14 cellular contexts compared by ENCODE assay signal in the genomic region with DNA sequence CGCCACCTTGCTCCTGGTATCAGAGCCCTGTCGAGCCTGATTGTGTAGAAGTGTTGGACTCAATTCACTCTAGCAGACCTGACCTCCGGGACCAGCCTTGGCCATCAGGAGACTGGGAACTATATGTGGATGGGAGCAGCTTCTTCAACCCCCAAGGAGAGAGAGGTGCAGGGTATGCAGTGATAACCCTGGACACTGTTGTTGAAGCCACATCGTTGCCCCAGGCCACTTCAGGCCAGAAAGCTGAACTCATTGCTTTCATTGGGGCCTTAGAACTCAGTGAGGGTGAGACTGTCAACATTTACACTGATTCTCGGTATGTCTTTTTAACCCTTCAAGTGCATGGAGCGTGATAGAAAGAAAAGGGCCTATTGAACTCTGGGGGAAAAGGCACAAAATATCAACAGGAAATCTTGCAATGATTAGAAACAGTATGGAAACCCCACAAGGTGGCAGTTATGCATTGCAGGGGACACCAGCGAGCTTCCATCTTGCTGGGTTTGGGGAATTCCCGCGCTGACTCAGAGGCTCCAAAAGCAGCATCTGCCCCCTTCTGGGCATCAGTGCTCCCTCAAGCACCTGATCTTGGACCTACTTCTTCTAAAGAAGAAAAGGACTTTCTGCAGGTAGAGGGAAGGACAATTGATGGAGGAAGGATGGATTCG. TPM values are rescaled to one million over a fixed set of nuclear protein-coding genes. Genes with fewer than 3 reads are reported as not detected.
DNase-seq lines count a peak whose midpoint lies in the region; ATAC-seq and TF ChIP-seq lines count a peak whose summit lies in the region.
"Not testable (repeated sequence)": the region's sequence is repeated elsewhere in the genome, so short reads cannot be mapped to it uniquely, and the experiment has no call there.
"Had no signal": no experiment of that assay in that cellular context is flagged by ENCODE, and none has a peak within 500 bp of the region (broad histone marks: within the 10 kb centered on the region; RNA-seq: fewer than 3 reads in every experiment).

No MANE protein-coding gene starts in this region.

- H3K4me2 ChIP-seq in H9 (ENCODE audit: insufficient read depth, insufficient read length, low read length): not testable (repeated sequence)

- not testable (repeated sequence) for H2BK120ac ChIP-seq in H9 (ENCODE audit: low read depth, low read length, poor library complexity, severe bottlenecking)

- TF ChIP-seq CTCF in Caco-2 (IDR thresholded peaks at IDR 0.05; ENCODE audit: insufficient read depth in 1 of 2, low read depth in 1 of 2, low read length in 1 of 2, severe bottlenecking in 1 of 2, unreplicated experiment in 1 of 2) (peak in 1 of 2 experiments; percentile 50), H9 (conservative IDR thresholded peaks at IDR 0.05) (peak; percentile 46; the same call in 2 of the 3 replicates)
- TF ChIP-seq CTCF in WTC11 (IDR thresholded peaks at IDR 0.05); epithelial cell of esophagus (IDR thresholded peaks at IDR 0.05; ENCODE audit: insufficient read depth, low read depth, low read length, missing control alignments): not testable (repeated sequence)

- H3K4ac ChIP-seq in H9 (ENCODE audit: low read depth, low read length): not testable (repeated sequence)

- H3K4me3 Mint-ChIP-seq in Caco-2 (ENCODE audit: unreplicated experiment): peak overlapping the region; percentile 44
- not testable (repeated sequence) for H3K4me3 Mint-ChIP-seq in H9; WTC11; activated naive CD4-positive, alpha-beta T cell treated with anti-CD3 and anti-CD28 coated beads for 36 hours

- H3K14ac ChIP-seq in H9 (ENCODE audit: insufficient read depth, low read length): not testable (repeated sequence)

- not testable (repeated sequence) for H3K18ac ChIP-seq in H9 (ENCODE audit: insufficient read length, low read depth, low read length)

- peaks cover 29% of the 10 kb centered on the region for H3K4me1 Mint-ChIP-seq in Caco-2 (ENCODE audit: low read depth, unreplicated experiment)
- not testable (repeated sequence) for H3K4me1 Mint-ChIP-seq in H9, WTC11
- peaks cover 15% of the 10 kb centered on the region for H3K4me1 Mint-ChIP-seq in activated naive CD4-positive, alpha-beta T cell treated with anti-CD3 and anti-CD28 coated beads for 36 hours (ENCODE audit: low read depth)

- H3K4me3 ChIP-seq in Caco-2 (ENCODE audit: low read depth, low read length); epithelial cell of esophagus (ENCODE audit: low read length): not testable (repeated sequence)

- not testable (repeated sequence) for BruUV-seq in Caco-2 (replicated peaks; lab: Mats Ljungman, UMichigan)

- H2BK5ac ChIP-seq in H9 (ENCODE audit: insufficient read length, low read length): not testable (repeated sequence)

- H3K79me1 ChIP-seq in H9 (ENCODE audit: insufficient read depth, low read depth, low read length, poor library complexity, severe bottlenecking): not testable (repeated sequence)

- not testable (repeated sequence) for H3K9ac ChIP-seq in H9 (ENCODE audit: extremely low read depth, insufficient read length, low read length)

- not testable (repeated sequence) for H3K79me2 ChIP-seq in H9 (ENCODE audit: insufficient read depth, low read length)

- intact Hi-C loops in Caco-2 (cut with micrococcal nuclease; ENCODE audit: unreplicated experiment): loop anchor here (1.0 to 2.0 kb wide), 3 partner anchors 17 to 47 kb away; a partner anchor contains a TSS
- intact Hi-C loops in activated naive CD4-positive, alpha-beta T cell treated with anti-CD3 and anti-CD28 coated beads for 36 hours (cut with micrococcal nuclease): loop anchor here (2.0 to 5.0 kb wide), 4 partner anchors 109 to 521 kb away; a partner anchor contains a TSS

- peaks cover 39% of the 10 kb centered on the region for H3K36me3 Mint-ChIP-seq in Caco-2 (ENCODE audit: insufficient read depth, unreplicated experiment)
- H3K36me3 Mint-ChIP-seq in H9 (ENCODE audit: insufficient read depth in 1 of 3, low read depth in 3 of 3): peaks cover 9 to 50% (median 43%) of the 10 kb centered on the region in 3 experiments; a peak in 6 of 7 replicates
- H3K36me3 Mint-ChIP-seq in WTC11: peaks cover 37% of the 10 kb centered on the region
- peaks cover 48% of the 10 kb centered on the region for H3K36me3 Mint-ChIP-seq in activated naive CD4-positive, alpha-beta T cell treated with anti-CD3 and anti-CD28 coated beads for 36 hours (ENCODE audit: low read depth)

- H2AFZ ChIP-seq in H9 (ENCODE audit: low read length): not testable (repeated sequence)

- not testable (repeated sequence) for H3K27me3 ChIP-seq in Caco-2 (replicated peaks; ENCODE audit: control insufficient read depth, insufficient read depth, low read length); H9 (ENCODE audit: insufficient read depth, low read length)

- H3K23me2 ChIP-seq in H9 (ENCODE audit: insufficient read length, low read depth, low read length, poor library complexity, severe bottlenecking): not testable (repeated sequence)

- ATAC-seq in WTC11: not testable (repeated sequence)

- not testable (repeated sequence) for H4K20me1 ChIP-seq in H9 (ENCODE audit: control insufficient read depth, insufficient read depth, insufficient read length)

- H2BK20ac ChIP-seq in H9 (ENCODE audit: low read depth, low read length, poor library complexity, severe bottlenecking): not testable (repeated sequence)

- WGBS in H9 (ENCODE audit: extremely low coverage, insufficient read length, low lambda C conversion rate): no CpG with 5 or more reads among the region's 10 CpGs

- H3K27ac ChIP-seq in H9 (ENCODE audit: insufficient read length, low read depth, low read length): not testable (repeated sequence)

- peak; percentile 68 to 81 for DNase-seq in Caco-2
- DNase-seq in H9: not testable (repeated sequence)
- peak; percentile 41 for DNase-seq in WTC11 (ENCODE audit: low spot score)
- DNase-seq in activated CD8-positive, alpha-beta memory T cell treated with anti-CD3 and anti-CD28 coated beads for 48 hours (ENCODE audit: low read depth in 2 of 3, low spot score in 2 of 3): peak; percentile 7 to 57 (median 33)
- DNase-seq in activated naive CD4-positive, alpha-beta T cell treated with anti-CD3 and anti-CD28 coated beads for 36 hours: peak; percentile 93
- peak; percentile 41 for DNase-seq in epithelial cell of esophagus (ENCODE audit: low read depth)
- peak; percentile 71 for DNase-seq in stimulated activated CD4-positive, alpha-beta T cell treated with anti-CD3 and anti-CD28 coated beads, Interleukin-12 subunit alpha, Interleukin-12 subunit beta, amount 100 ng/mL, for 4 hours
- peak; percentile 13 to 52 for DNase-seq in stimulated activated CD8-positive, alpha-beta memory T cell treated with anti-CD3 and anti-CD28 coated beads, Interleukin-15, amount 100 ng/mL, for 4 hours (ENCODE audit: low read depth in 2 of 2)

- POLR2A ChIA-PET in Caco-2 (lab: Charles Lee); WTC11 (lab: Charles Lee): not testable (repeated sequence)

- H4K91ac ChIP-seq in H9 (ENCODE audit: insufficient read length, low read depth, low read length): not testable (repeated sequence)

- not testable (repeated sequence) for H3K9me3 ChIP-seq in Caco-2; H9 (ENCODE audit: control insufficient read depth, low read depth, low read length)

- not testable (repeated sequence) for H2AK5ac ChIP-seq in H9 (ENCODE audit: insufficient read length, low read length)

- not testable (repeated sequence) for H2BK12ac ChIP-seq in H9 (ENCODE audit: insufficient read length, low read depth, low read length)

- H4K5ac ChIP-seq in H9 (ENCODE audit: insufficient read length, low read depth, low read length): not testable (repeated sequence)

- H3K27me3 Mint-ChIP-seq in Caco-2 (ENCODE audit: insufficient read depth, unreplicated experiment); H9 (ENCODE audit: low read depth); WTC11 (ENCODE audit: low read depth); activated naive CD4-positive, alpha-beta T cell treated with anti-CD3 and anti-CD28 coated beads for 36 hours (ENCODE audit: low read depth): not testable (repeated sequence)

- H3K4me1 ChIP-seq in Caco-2: peaks cover 40% of the 10 kb centered on the region
- not testable (repeated sequence) for H3K4me1 ChIP-seq in H9 (ENCODE audit: insufficient read depth, low read length)

- not testable (repeated sequence) for H3K56ac ChIP-seq in H9 (ENCODE audit: insufficient read length, low read depth, low read length)

- H3K27ac Mint-ChIP-seq in Caco-2 (ENCODE audit: unreplicated experiment) (peak overlapping the region; percentile 78), H9 (peak overlapping the region in 1 of 3 experiments; percentile 58; a peak in 1 of 7 replicates)
- H3K27ac Mint-ChIP-seq in WTC11: not testable (repeated sequence)
- H3K27ac Mint-ChIP-seq in activated naive CD4-positive, alpha-beta T cell treated with anti-CD3 and anti-CD28 coated beads for 36 hours: peak overlapping the region; percentile 74

- not testable (repeated sequence) for H3K23ac ChIP-seq in H9 (ENCODE audit: insufficient read length, low read depth, low read length)

- H3T11ph ChIP-seq in H9 (ENCODE audit: low read length): not testable (repeated sequence)

- CTCF ChIA-PET in Caco-2 (lab: Charles Lee) (interaction anchor here (1.1 kb wide), 2 partner anchors 17 to 114 kb away, joined by 3 to 8 read pairs; a partner anchor contains a TSS), WTC11 (lab: Charles Lee) (interaction anchor here (0.6 to 1.0 kb wide), 2 partner anchors 17 to 31 kb away, joined by 4 to 5 read pairs; a partner anchor contains a TSS)
- CTCF ChIA-PET in activated naive CD4-positive, alpha-beta T cell treated with anti-CD3 and anti-CD28 coated beads for 36 hours (lab: Charles Lee): interaction anchor here (1.2 to 1.7 kb wide), 3 partner anchors 12 to 180 kb away, joined by 3 to 8 read pairs (median 4); a partner anchor contains a TSS

- H3K36me3 ChIP-seq in Caco-2 (ENCODE audit: control insufficient read depth, insufficient read depth, low read length): not testable (repeated sequence)

- H2BK15ac ChIP-seq in H9 (ENCODE audit: low read depth, low read length): not testable (repeated sequence)

- H3K9me3 Mint-ChIP-seq in Caco-2 (ENCODE audit: unreplicated experiment); H9; WTC11; activated naive CD4-positive, alpha-beta T cell treated with anti-CD3 and anti-CD28 coated beads for 36 hours: not testable (repeated sequence)

- H4K8ac ChIP-seq in H9 (replicated peaks; ENCODE audit: insufficient read length, low read depth, low read length): not testable (repeated sequence)

RNA-seq across cellular contexts. Expression of a gene that starts 16.9 kb away (rescaled TPM):
- total RNA-seq in Caco-2 (2022) (25.5 and 32.1 TPM in 2 replicates), H9 (2021) (9.1 and 11.0 TPM in 2 replicates), WTC11 (2021) (10.6 to 14.6 TPM (median 11.8 TPM) in 3 replicates)
- 10 to 100 TPM; 14.2 to 16.4 TPM for total RNA-seq in activated naive CD4-positive, alpha-beta T cell treated with anti-CD3 and anti-CD28 coated beads for 36 hours

RNA-seq across cellular contexts. Expression of a gene that starts 17.4 kb away (rescaled TPM):
- total RNA-seq in Caco-2 (2022): 146 and 153 TPM in 2 replicates
- total RNA-seq in H9 (2021): 53.3 and 56.9 TPM in 2 replicates
- 40.2 to 45.3 TPM (median 41.0 TPM) in 3 replicates for total RNA-seq in WTC11 (2021)
- total RNA-seq in activated naive CD4-positive, alpha-beta T cell treated with anti-CD3 and anti-CD28 coated beads for 36 hours: 10 to 100 TPM; 15.4 to 16.8 TPM

RNA-seq across cellular contexts. Expression of a gene that starts 33.2 kb away (rescaled TPM):
- total RNA-seq in Caco-2 (2022) (not detected in 2 replicates), H9 (2021) (not detected in 2 replicates), WTC11 (2021) (not detected in 3 replicates)
- not detected for total RNA-seq in activated naive CD4-positive, alpha-beta T cell treated with anti-CD3 and anti-CD28 coated beads for 36 hours
- total RNA-seq: CD8-positive, alpha-beta T cell; fibroblast of villous mesenchyme; left ventricle myocardium inferior; LHCN-M2; ovary; uterus had no signal
